In genomic region chr3:196192036-196193001, GRCh38 we compare ENCODE assay signal across 8 cellular contexts. TPM values are rescaled to one million over a fixed set of nuclear protein-coding genes. Genes with fewer than 3 reads are reported as not detected.
DNase-seq lines count a peak whose midpoint lies in the region; ATAC-seq, FAIRE-seq and TF ChIP-seq lines count a peak whose summit lies in the region.

No MANE protein-coding gene starts in this region.

- no peak for TF ChIP-seq RAD21 in HepG2 (CRISPR knock-in tag; IDR thresholded peaks at IDR 0.05)

- peak overlapping the region; percentile 94 for H3K27ac Mint-ChIP-seq in activated T-helper 2 cell treated with anti-CD3 and anti-CD28 coated beads, Interferon-gamma antibody, Interleukin-2, Interleukin-4, amounts not matched to agents 10 μg/mL and 5 μg/mL and 100 μg/mL, durations not matched to agents 14 hours and 24 hours and 36 hours

- POLR2A ChIA-PET in HepG2 (lab: Yijun Ruan, JAX) = no interaction called here

- H3K9me3 ChIP-seq in HepG2 (ENCODE audit: low read length) (no peaks in the 10 kb centered on the region), transverse colon (no peaks in the 10 kb centered on the region)

- no peaks in the 10 kb centered on the region for H3K36me3 ChIP-seq in KMS-11 (ENCODE audit: insufficient read depth)
- H3K36me3 ChIP-seq in HepG2 (replicated peaks in 1 of 2; ENCODE audit: control insufficient read depth in 1 of 2, insufficient read depth in 2 of 2, low read length in 2 of 2) = no peaks in the 10 kb centered on the region
- no peaks in the 10 kb centered on the region for H3K36me3 ChIP-seq in transverse colon

- H3K27me3 ChIP-seq in KMS-11 (ENCODE audit: insufficient read depth, low read depth) (no peaks in the 10 kb centered on the region), HepG2 (ENCODE audit: control insufficient read depth in 1 of 2, insufficient read depth in 2 of 2, low read length in 2 of 2) (peaks cover 3 to 50% of the 10 kb centered on the region in 2 experiments; a peak in 4 of 5 replicates), transverse colon (no peaks in the 10 kb centered on the region)

- TF ChIP-seq CTCF in KMS-11 (conservative IDR thresholded peaks at IDR 0.05; ENCODE audit: low read depth, low read length) = no peak
- TF ChIP-seq CTCF in HepG2 (CRISPR knock-in tag; IDR thresholded peaks at IDR 0.05) = peak; percentile 63
- no peak for TF ChIP-seq CTCF in transverse colon (IDR thresholded peaks at IDR 0.05)

- no peak for TF ChIP-seq POLR2A in HepG2 (IDR thresholded peaks at IDR 0.05; ENCODE audit: insufficient read depth in 1 of 2, low read depth in 2 of 2, low read length in 2 of 2)
- TF ChIP-seq POLR2A in transverse colon (IDR thresholded peaks at IDR 0.05) = no peak

- FAIRE-seq in HepG2 (lab: Jason Lieb, UNC) = no peak

- in situ Hi-C loops in HepG2 (cut with HindIII; ENCODE audit: extremely low pct_ligation_motif_present, low pct_unique_long_range_greater_than_20kb) (loop anchor here (5.0 kb wide), 1 partner anchor 170 kb away; no protein-coding TSS in a partner anchor), transverse colon (cut with MboI; ENCODE audit: low pct_ligation_motif_present in 1 of 4, low pct_unique_long_range_greater_than_20kb in 1 of 4, low sequenced_read_pairs in 3 of 4) (loop anchor here in 1 of 4 donors (10.0 kb wide), 1 partner anchor 118 kb away; no protein-coding TSS in a partner anchor)

- CTCF ChIA-PET in HepG2 (lab: Yijun Ruan, JAX; ENCODE audit: low intra/inter-chr PET ratio, low total read pairs) = interaction anchor here (0.7 kb wide), 1 partner anchor 10 kb away, joined by 3 read pairs; no protein-coding TSS in a partner anchor

- peaks cover 17% of the 10 kb centered on the region for H3K4me1 ChIP-seq in KMS-11 (ENCODE audit: low read depth, poor library complexity, severe bottlenecking)
- H3K4me1 ChIP-seq in HepG2 (ENCODE audit: insufficient read depth, low read length) = peaks cover 58% of the 10 kb centered on the region
- peaks cover 10 to 56% (median 32%) of the 10 kb centered on the region in 4 donors for H3K4me1 ChIP-seq in transverse colon

- no peak overlapping the region for H3K4me3 Mint-ChIP-seq in activated T-helper 2 cell treated with anti-CD3 and anti-CD28 coated beads, Interferon-gamma antibody, Interleukin-2, Interleukin-4, amounts not matched to agents 10 μg/mL and 5 μg/mL and 100 μg/mL, durations not matched to agents 14 hours and 24 hours and 36 hours (ENCODE audit: low read depth)

- peak; percentile 43 for ATAC-seq in GM19467 (IDR thresholded peaks at IDR 0.05; ENCODE audit: unreplicated experiment)
- peak; percentile 49 for ATAC-seq in HepG2

- no peaks in the 10 kb centered on the region for H4K20me1 ChIP-seq in KMS-11 (ENCODE audit: insufficient read depth)
- no peaks in the 10 kb centered on the region for H4K20me1 ChIP-seq in HepG2 (ENCODE audit: insufficient read depth, low read length)

- H3K27ac ChIP-seq in KMS-11 = no peak overlapping the region
- no peak overlapping the region for H3K27ac ChIP-seq in HepG2 (ENCODE audit: extremely low read length, insufficient read depth, low read length)
- H3K27ac ChIP-seq in transverse colon = peak overlapping the region; percentile 67 to 87 (median 76)

- intact Hi-C loops in activated T-helper 2 cell treated with anti-CD3 and anti-CD28 coated beads, Interferon-gamma antibody, Interleukin-2, Interleukin-4, amounts not matched to agents 10 μg/mL and 5 μg/mL and 100 μg/mL, durations not matched to agents 14 hours and 24 hours and 36 hours (cut with micrococcal nuclease) = loop anchor here (1.0 kb wide), 1 partner anchor 9 kb away; no protein-coding TSS in a partner anchor
- intact Hi-C loops in HepG2 (cut with micrococcal nuclease; ENCODE audit: unreplicated experiment) = no loop called here
- intact Hi-C loops in transverse colon (cut with DNase I; ENCODE audit: low total_unique reads) = loop anchor here (5.0 kb wide), 1 partner anchor 120 kb away; no protein-coding TSS in a partner anchor

- no peak for DNase-seq in activated T-helper 2 cell treated with anti-CD3 and anti-CD28 coated beads, Interferon-gamma antibody, Interleukin-2, Interleukin-4, amounts not matched to agents 10 μg/mL and 5 μg/mL and 100 μg/mL, durations not matched to agents 14 hours and 24 hours and 36 hours (ENCODE audit: low spot score)
- DNase-seq in HepG2 (ENCODE audit: low spot score) (peak; percentile 35), transverse colon (peak; percentile 56), NCI-H187 (lab: John Stamatoyannopoulos, UW) (no peak), DMS79 (lab: John Stamatoyannopoulos, UW) (no peak), cortex of kidney (lab: John Stamatoyannopoulos, UW) (no peak)

- WGBS in HepG2 (ENCODE audit: low lambda C conversion rate) = 25% methylated on average over 17 of the region's 24 CpGs
- 48% methylated on average over 24 of the region's 24 CpGs; no CpG with 5 or more reads in 1 of the 2 donors for WGBS in transverse colon (ENCODE audit: low coverage in 1 of 2), 2 donors

- no peak overlapping the region for H3K4me2 ChIP-seq in KMS-11
- H3K4me2 ChIP-seq in HepG2 (ENCODE audit: low read depth, low read length) = peak overlapping the region; percentile 56

- BruUV-seq in HepG2 (replicated peaks; lab: Mats Ljungman, UMichigan) = no TSS peak

- no peaks in the 10 kb centered on the region for H3K27me3 Mint-ChIP-seq in activated T-helper 2 cell treated with anti-CD3 and anti-CD28 coated beads, Interferon-gamma antibody, Interleukin-2, Interleukin-4, amounts not matched to agents 10 μg/mL and 5 μg/mL and 100 μg/mL, durations not matched to agents 14 hours and 24 hours and 36 hours (ENCODE audit: low read depth)

- no peaks in the 10 kb centered on the region for H3K79me2 ChIP-seq in KMS-11 (ENCODE audit: insufficient read depth, low read depth)
- no peaks in the 10 kb centered on the region for H3K79me2 ChIP-seq in HepG2 (ENCODE audit: insufficient read depth, low read length)

- TF ChIP-seq EP300 in HepG2 (IDR thresholded peaks at IDR 0.05; ENCODE audit: low read depth in 2 of 2, low read length in 2 of 2) = no peak
- TF ChIP-seq EP300 in HepG2 (CRISPR knock-in tag; IDR thresholded peaks at IDR 0.05; ENCODE audit: borderline replicate concordance) = no peak
- TF ChIP-seq EP300 in transverse colon (IDR thresholded peaks at IDR 0.05; ENCODE audit: low read depth) = no peak

- no peaks in the 10 kb centered on the region for H3K36me3 Mint-ChIP-seq in activated T-helper 2 cell treated with anti-CD3 and anti-CD28 coated beads, Interferon-gamma antibody, Interleukin-2, Interleukin-4, amounts not matched to agents 10 μg/mL and 5 μg/mL and 100 μg/mL, durations not matched to agents 14 hours and 24 hours and 36 hours (ENCODE audit: low read depth)

- H3K4me1 Mint-ChIP-seq in activated T-helper 2 cell treated with anti-CD3 and anti-CD28 coated beads, Interferon-gamma antibody, Interleukin-2, Interleukin-4, amounts not matched to agents 10 μg/mL and 5 μg/mL and 100 μg/mL, durations not matched to agents 14 hours and 24 hours and 36 hours (ENCODE audit: low read depth) = peaks cover 25% of the 10 kb centered on the region

- no peak overlapping the region for H3K4me3 ChIP-seq in KMS-11 (IDR thresholded peaks at IDR 0.05; ENCODE audit: insufficient read depth, low read depth, low read length)
- H3K4me3 ChIP-seq in HepG2 (replicated peaks in 1 of 3; ENCODE audit: insufficient read depth in 1 of 3, low read depth in 2 of 3, low read length in 3 of 3) = peak overlapping the region in 1 of 3 experiments; percentile 48; a peak in 1 of 6 replicates
- no peak overlapping the region for H3K4me3 ChIP-seq in transverse colon

- H3K9me3 Mint-ChIP-seq in activated T-helper 2 cell treated with anti-CD3 and anti-CD28 coated beads, Interferon-gamma antibody, Interleukin-2, Interleukin-4, amounts not matched to agents 10 μg/mL and 5 μg/mL and 100 μg/mL, durations not matched to agents 14 hours and 24 hours and 36 hours = no peaks in the 10 kb centered on the region

- H2AFZ ChIP-seq in KMS-11 (ENCODE audit: low read depth) = 0 out of 2 replicates have a peak overlapping the region, but pooled peaks have one; percentile 14
- H2AFZ ChIP-seq in HepG2 (ENCODE audit: low read length) = peak overlapping the region; percentile 15

- H3K9ac ChIP-seq in KMS-11 = no peak overlapping the region
- H3K9ac ChIP-seq in HepG2 (ENCODE audit: insufficient read depth, low read depth, low read length) = peak overlapping the region; percentile 34; the same call in 1 of the 2 replicates

RNA-seq across cellular contexts. Expression of gene ZDHHC19, which starts 18.9 kb away (rescaled TPM):
- total RNA-seq in activated T-helper 2 cell treated with anti-CD3 and anti-CD28 coated beads, Interferon-gamma antibody, Interleukin-2, Interleukin-4, amounts not matched to agents 10 μg/mL and 5 μg/mL and 100 μg/mL, durations not matched to agents 14 hours and 24 hours and 36 hours = not detected in 2 replicates
- total RNA-seq in HepG2 (2016; rRNA removed; fragmentation: Illumina TruSeq; extraction: Trizol) (0.22 TPM in 1 of 2 replicates, not detected in the other), transverse colon (not detected)
- total RNA-seq in HepG2 (2016; cell fraction: cytosol; rRNA removed; fragmentation: Illumina TruSeq; extraction: Trizol; ENCODE audit: low read depth) = not detected in 2 replicates
- total RNA-seq in HepG2 (2016; cell fraction: insoluble cytoplasmic fraction; rRNA removed; fragmentation: Illumina TruSeq; extraction: Trizol) = not detected in 2 replicates
- total RNA-seq in HepG2 (2016; cell fraction: membrane; rRNA removed; fragmentation: Illumina TruSeq; extraction: Trizol) = not detected in 2 replicates
- total RNA-seq in HepG2 (2016; cell fraction: nucleus; rRNA removed; fragmentation: Illumina TruSeq; extraction: Trizol) = not detected in 2 replicates
- 0.53 and 0.97 TPM in 2 replicates for polyA plus RNA-seq in HepG2 (2011; rRNA removed)
- 0.47 TPM in 2 replicates for polyA plus RNA-seq in HepG2 (2011; cell fraction: cytosol; rRNA removed)
- polyA plus RNA-seq in HepG2 (2011; cell fraction: nucleus; rRNA removed) = 1.5 and 1.9 TPM in 2 replicates
- 1.2 and 3.4 TPM in 2 replicates for polyA plus RNA-seq in HepG2 (2012)
- 0.43 TPM in 1 of 2 replicates, not detected in the other for polyA plus RNA-seq in HepG2 (2016; cell fraction: cytosol; fragmentation: Illumina TruSeq; extraction: Trizol; ENCODE audit: low read depth)
- 0.53 TPM in 1 of 2 replicates, not detected in the other for polyA plus RNA-seq in HepG2 (2016; cell fraction: insoluble cytoplasmic fraction; fragmentation: Illumina TruSeq; extraction: Trizol; ENCODE audit: low read depth)
- polyA plus RNA-seq in HepG2 (2016; cell fraction: membrane; fragmentation: Illumina TruSeq; extraction: Trizol; ENCODE audit: low read depth) = not detected in 2 replicates
- not detected in 2 replicates for polyA plus RNA-seq in HepG2 (2016; cell fraction: nucleus; fragmentation: Illumina TruSeq; extraction: Trizol; ENCODE audit: insufficient read depth, low read depth)
- polyA minus RNA-seq in HepG2 (2011; rRNA and poly(A)+ RNA removed; ENCODE audit: low replicate concordance) = 0.30 TPM in 1 of 2 replicates, not detected in the other
- not detected in 2 replicates for polyA minus RNA-seq in HepG2 (2011; cell fraction: cytosol; rRNA and poly(A)+ RNA removed)
- polyA minus RNA-seq in HepG2 (2011; cell fraction: nucleus; rRNA and poly(A)+ RNA removed) = 0.26 and 1.1 TPM in 2 replicates

RNA-seq across cellular contexts. Expression of gene SLC51A, which starts 24.0 kb away (rescaled TPM):
- total RNA-seq in activated T-helper 2 cell treated with anti-CD3 and anti-CD28 coated beads, Interferon-gamma antibody, Interleukin-2, Interleukin-4, amounts not matched to agents 10 μg/mL and 5 μg/mL and 100 μg/mL, durations not matched to agents 14 hours and 24 hours and 36 hours = not detected in 2 replicates
- 3.8 and 4.3 TPM in 2 replicates for total RNA-seq in HepG2 (2016; rRNA removed; fragmentation: Illumina TruSeq; extraction: Trizol)
- 1.8 and 2.1 TPM in 2 replicates for total RNA-seq in HepG2 (2016; cell fraction: cytosol; rRNA removed; fragmentation: Illumina TruSeq; extraction: Trizol; ENCODE audit: low read depth)
- total RNA-seq in HepG2 (2016; cell fraction: insoluble cytoplasmic fraction; rRNA removed; fragmentation: Illumina TruSeq; extraction: Trizol) = 2.3 and 4.7 TPM in 2 replicates
- total RNA-seq in HepG2 (2016; cell fraction: membrane; rRNA removed; fragmentation: Illumina TruSeq; extraction: Trizol) = 1.2 and 1.5 TPM in 2 replicates
- 3.7 and 5.8 TPM in 2 replicates for total RNA-seq in HepG2 (2016; cell fraction: nucleus; rRNA removed; fragmentation: Illumina TruSeq; extraction: Trizol)
- 48.8 and 96.4 TPM in 2 replicates for polyA plus RNA-seq in HepG2 (2011; rRNA removed)
- 21.3 and 40.5 TPM in 2 replicates for polyA plus RNA-seq in HepG2 (2011; cell fraction: cytosol; rRNA removed)
- 286 and 508 TPM in 2 replicates for polyA plus RNA-seq in HepG2 (2011; cell fraction: nucleus; rRNA removed)
- 60.6 and 133 TPM in 2 replicates for polyA plus RNA-seq in HepG2 (2012)
- polyA plus RNA-seq in HepG2 (2016; cell fraction: cytosol; fragmentation: Illumina TruSeq; extraction: Trizol; ENCODE audit: low read depth) = 1.3 and 1.5 TPM in 2 replicates
- 1.2 and 2.5 TPM in 2 replicates for polyA plus RNA-seq in HepG2 (2016; cell fraction: insoluble cytoplasmic fraction; fragmentation: Illumina TruSeq; extraction: Trizol; ENCODE audit: low read depth)
- polyA plus RNA-seq in HepG2 (2016; cell fraction: membrane; fragmentation: Illumina TruSeq; extraction: Trizol; ENCODE audit: low read depth) = 1.7 TPM in 2 replicates
- 9.4 and 12.9 TPM in 2 replicates for polyA plus RNA-seq in HepG2 (2016; cell fraction: nucleus; fragmentation: Illumina TruSeq; extraction: Trizol; ENCODE audit: insufficient read depth, low read depth)
- polyA minus RNA-seq in HepG2 (2011; rRNA and poly(A)+ RNA removed; ENCODE audit: low replicate concordance) = 29.6 TPM in 1 of 2 replicates, not detected in the other
- 7.6 and 19.3 TPM in 2 replicates for polyA minus RNA-seq in HepG2 (2011; cell fraction: cytosol; rRNA and poly(A)+ RNA removed)
- polyA minus RNA-seq in HepG2 (2011; cell fraction: nucleus; rRNA and poly(A)+ RNA removed) = 24.8 and 52.6 TPM in 2 replicates
- total RNA-seq in transverse colon = 100 to 1,000 TPM in 1 of 4 donors, 10 to 100 TPM in 2, 1 to 10 TPM in 1; 7.2 to 123 (median 40.5) TPM

Comparison
In these comparisons a context has a peak if more than half of its experiments do, and no peak if none do; other contexts are left out.
1. H3K27ac ChIP-seq: peak in transverse colon (4 of 4); none in KMS-11 (single experiment) and HepG2 (single experiment).
2. DNase-seq: peak in HepG2 (single experiment) and transverse colon (single experiment); none in activated T-helper 2 cell treated with anti-CD3 and anti-CD28 coated beads, Interferon-gamma antibody, Interleukin-2, Interleukin-4, amounts not matched to agents 10 μg/mL and 5 μg/mL and 100 μg/mL, durations not matched to agents 14 hours and 24 hours and 36 hours (single experiment), NCI-H187 (0 of 2), DMS79 (single experiment) and cortex of kidney (single experiment).